ENCODE assay signal across 8 cellular contexts in genomic region chr13:46176756-46177155, GRCh38. TPM values are rescaled to one million over a fixed set of nuclear protein-coding genes. Genes with fewer than 3 reads are reported as not detected.
DNase-seq lines count a peak whose midpoint lies in the region; ATAC-seq and TF ChIP-seq lines count a peak whose summit lies in the region.

No MANE protein-coding gene starts in this region.

- H3K27me3 ChIP-seq in CD4-positive, CD25-positive, alpha-beta regulatory T cell (ENCODE audit: control insufficient read depth, insufficient read depth, low read length) = no peaks in the 10 kb centered on the region
- H3K27me3 ChIP-seq in effector memory CD4-positive, alpha-beta T cell (replicated peaks; ENCODE audit: control insufficient read depth, insufficient read depth, low read length, poor library complexity, severe bottlenecking) = no peaks in the 10 kb centered on the region
- H3K27me3 ChIP-seq in WERI-Rb-1 (ENCODE audit: insufficient read depth, low read depth, severe bottlenecking) = no peaks in the 10 kb centered on the region

- H3K4me3 Mint-ChIP-seq in CD4-positive, CD25-positive, alpha-beta regulatory T cell = peak overlapping the region; percentile 83 to 99 (median 96)

- no peaks in the 10 kb centered on the region for H3K27me3 Mint-ChIP-seq in CD4-positive, CD25-positive, alpha-beta regulatory T cell

- H3K4me1 Mint-ChIP-seq in CD4-positive, CD25-positive, alpha-beta regulatory T cell = peaks cover 28 to 79% (median 71%) of the 10 kb centered on the region in 4 donors

- peak overlapping the region; percentile 90 to 98 (median 96) for H3K27ac Mint-ChIP-seq in CD4-positive, CD25-positive, alpha-beta regulatory T cell

- H3K27ac ChIP-seq in CD4-positive, CD25-positive, alpha-beta regulatory T cell (ENCODE audit: insufficient read depth, low read length, poor library complexity, severe bottlenecking) = peak overlapping the region; percentile 94
- peak overlapping the region; percentile 77 for H3K27ac ChIP-seq in effector memory CD4-positive, alpha-beta T cell (ENCODE audit: insufficient read depth, low read length, poor library complexity, severe bottlenecking)
- H3K27ac ChIP-seq in WERI-Rb-1 = no peak overlapping the region

- ATAC-seq in CD4-positive, CD25-positive, alpha-beta regulatory T cell (ENCODE audit: low read depth in 2 of 2) = peak in 1 of 2 donors; percentile 13
- ATAC-seq in GM21367 (IDR thresholded peaks at IDR 0.05; ENCODE audit: unreplicated experiment) = peak; percentile 36

- no peaks in the 10 kb centered on the region for H3K9me3 ChIP-seq in CD4-positive, CD25-positive, alpha-beta regulatory T cell (ENCODE audit: control insufficient read depth in 2 of 2, low read length in 2 of 2)
- no peaks in the 10 kb centered on the region for H3K9me3 ChIP-seq in effector memory CD4-positive, alpha-beta T cell (ENCODE audit: control insufficient read depth, low read length)
- no peaks in the 10 kb centered on the region for H3K9me3 ChIP-seq in WERI-Rb-1 (ENCODE audit: severe bottlenecking)

- no peak for TF ChIP-seq CTCF in WERI-Rb-1 (IDR thresholded peaks at IDR 0.05; ENCODE audit: low read depth, low read length)

- no peak for DNase-seq in CD4-positive, CD25-positive, alpha-beta regulatory T cell
- peak; percentile 67 for DNase-seq in KG1 (lab: John Stamatoyannopoulos, UW)
- no peak for DNase-seq in effector memory CD4-positive, alpha-beta T cell
- no peak for DNase-seq in occipital lobe (lab: John Stamatoyannopoulos, UW)
- no peak for DNase-seq in HPDE6-E6E7 (ENCODE audit: extremely low spot score)
- DNase-seq in activated effector memory CD4-positive, alpha-beta T cell treated with anti-CD3 and anti-CD28 coated beads, Interleukin-2, amount 50 U/mL, for 16 hours = no peak
- DNase-seq in WERI-Rb-1 = no peak

- H3K36me3 ChIP-seq in CD4-positive, CD25-positive, alpha-beta regulatory T cell (ENCODE audit: control insufficient read depth, insufficient read depth, low read length) = peaks cover 4% of the 10 kb centered on the region
- peaks cover 5% of the 10 kb centered on the region for H3K36me3 ChIP-seq in effector memory CD4-positive, alpha-beta T cell (ENCODE audit: control insufficient read depth, insufficient read depth, low read length)
- no peaks in the 10 kb centered on the region for H3K36me3 ChIP-seq in WERI-Rb-1

- H3K4me3 ChIP-seq in CD4-positive, CD25-positive, alpha-beta regulatory T cell (ENCODE audit: low read depth, low read length) = peak overlapping the region; percentile 88
- H3K4me3 ChIP-seq in effector memory CD4-positive, alpha-beta T cell (ENCODE audit: insufficient read depth, low read depth, low read length, poor library complexity, severe bottlenecking) = peak overlapping the region; percentile 38
- no peak overlapping the region for H3K4me3 ChIP-seq in WERI-Rb-1 (ENCODE audit: low read depth, low read length)

- H3K36me3 Mint-ChIP-seq in CD4-positive, CD25-positive, alpha-beta regulatory T cell = peaks cover 36% of the 10 kb centered on the region

- H3K4me1 ChIP-seq in CD4-positive, CD25-positive, alpha-beta regulatory T cell (ENCODE audit: control insufficient read depth, insufficient read depth, low read length, poor library complexity, severe bottlenecking) = peaks cover 86% of the 10 kb centered on the region
- peaks cover 46% of the 10 kb centered on the region for H3K4me1 ChIP-seq in effector memory CD4-positive, alpha-beta T cell (ENCODE audit: control insufficient read depth, insufficient read depth, low read length, poor library complexity, severe bottlenecking)

- peaks cover 0 to 3% (median 0%) of the 10 kb centered on the region in 7 donors for H3K9me3 Mint-ChIP-seq in CD4-positive, CD25-positive, alpha-beta regulatory T cell

RNA-seq across cellular contexts. Expression of gene LCP1, which starts 5.2 kb away (rescaled TPM):
- total RNA-seq in CD4-positive, CD25-positive, alpha-beta regulatory T cell = 516 TPM
- 1,000 to 10,000 TPM in 3 of 4 donors, 100 to 1,000 TPM in 1; 831 to 1,155 (median 1,047) TPM for polyA plus RNA-seq in CD4-positive, CD25-positive, alpha-beta regulatory T cell
- 8.0 TPM for total RNA-seq in occipital lobe

RNA-seq across cellular contexts. Expression of gene LRRC63, which starts 35.0 kb away (rescaled TPM):
- total RNA-seq in CD4-positive, CD25-positive, alpha-beta regulatory T cell = 0.20 TPM
- under 1 TPM; 0.12 to 0.49 (median 0.18) TPM for polyA plus RNA-seq in CD4-positive, CD25-positive, alpha-beta regulatory T cell
- 2.0 TPM for total RNA-seq in occipital lobe

Comparison
In these comparisons a context has a peak if more than half of its experiments do, and no peak if none do; other contexts are left out.
1. RNA of gene LCP1, which starts 5.2 kb away (total RNA-seq): 516 TPM in CD4-positive, CD25-positive, alpha-beta regulatory T cell (single experiment); 8.0 TPM in occipital lobe (single experiment); every median in the first group is over 10 times any median in the second.